Comparison of ENCODE assay signal across 20 cellular contexts in genomic region chr6:151616600-151616999, GRCh38.
DNase-seq lines count a peak whose midpoint lies in the region; ATAC-seq, FAIRE-seq and TF ChIP-seq lines count a peak whose summit lies in the region.
"Had no signal": no experiment of that assay in that cellular context is flagged by ENCODE, and none has a peak within 500 bp of the region (broad histone marks: within the 10 kb centered on the region; RNA-seq: fewer than 3 reads in every experiment).

No MANE protein-coding gene starts in this region.

- in situ Hi-C loops in HepG2 (cut with HindIII; ENCODE audit: extremely low pct_ligation_motif_present, low pct_unique_long_range_greater_than_20kb), result no loop called here

- H3F3A ChIP-seq in GM23338 (replicated peaks; ENCODE audit: low read depth), result no peaks in the 10 kb centered on the region

- TF ChIP-seq EP300 in HepG2 (IDR thresholded peaks at IDR 0.05; ENCODE audit: low read depth in 2 of 2, low read length in 2 of 2) (no peak), HepG2 (CRISPR knock-in tag; IDR thresholded peaks at IDR 0.05; ENCODE audit: borderline replicate concordance) (no peak)

- TF ChIP-seq CTCF in GM23338 (conservative IDR thresholded peaks at IDR 0.05; ENCODE audit: low read depth in 2 of 2) (no peak), WTC11 (IDR thresholded peaks at IDR 0.05) (no peak), HepG2 (CRISPR knock-in tag; IDR thresholded peaks at IDR 0.05) (no peak), nephron progenitor cell (IDR thresholded peaks at IDR 0.05) (no peak)

- H3K9ac ChIP-seq in HepG2 (ENCODE audit: insufficient read depth, low read depth, low read length), result no peak overlapping the region

- H3K9me2 ChIP-seq in GM23338 (ENCODE audit: insufficient read depth), result peaks cover 3% of the 10 kb centered on the region

- H3K4me1 Mint-ChIP-seq in GM23338, result peaks cover 39% of the 10 kb centered on the region
- peaks cover 49% of the 10 kb centered on the region for H3K4me1 Mint-ChIP-seq in WTC11
- H3K4me1 Mint-ChIP-seq in nephron progenitor cell, result peaks cover 8% of the 10 kb centered on the region

- TF ChIP-seq RAD21 in HepG2 (CRISPR knock-in tag; IDR thresholded peaks at IDR 0.05), result no peak

- H3K4me1 ChIP-seq in GM23338 (ENCODE audit: insufficient read depth), result peaks cover 29% of the 10 kb centered on the region
- peaks cover 26% of the 10 kb centered on the region for H3K4me1 ChIP-seq in HepG2 (ENCODE audit: insufficient read depth, low read length)

- H4K20me1 ChIP-seq in GM23338 (replicated peaks; ENCODE audit: insufficient read depth) (no peaks in the 10 kb centered on the region), HepG2 (ENCODE audit: insufficient read depth, low read length) (no peaks in the 10 kb centered on the region)

- H3K27me3 ChIP-seq in GM23338 (ENCODE audit: insufficient read depth) (no peaks in the 10 kb centered on the region), HepG2 (ENCODE audit: control insufficient read depth in 1 of 2, insufficient read depth in 2 of 2, low read length in 2 of 2) (no peaks in the 10 kb centered on the region)

- no peaks in the 10 kb centered on the region; the same call in 1 of the 3 replicates for H3K9me3 Mint-ChIP-seq in GM23338
- peaks cover 4% of the 10 kb centered on the region; the same call in 1 of the 2 replicates for H3K9me3 Mint-ChIP-seq in WTC11
- H3K9me3 Mint-ChIP-seq in nephron progenitor cell, result peaks cover 3% of the 10 kb centered on the region
- H3K9me3 Mint-ChIP-seq: CD8-positive, alpha-beta T cell had no signal

- CTCF ChIA-PET in WTC11 (lab: Charles Lee) (interaction anchor here (0.6 to 1.9 kb wide), 5 partner anchors 26 to 1017 kb away, joined by 3 to 10 read pairs (median 4); no protein-coding TSS in a partner anchor), HepG2 (lab: Yijun Ruan, JAX; ENCODE audit: low intra/inter-chr PET ratio, low total read pairs) (no interaction called here)

- ATAC-seq in GM23338 (no peak), WTC11 (no peak; the same call in 1 of the 2 replicates), HepG2 (peak; percentile 65), GM21786 (IDR thresholded peaks at IDR 0.05; ENCODE audit: unreplicated experiment) (no peak)
- ATAC-seq: CD8-positive, alpha-beta T cell had no signal

- H3K27ac Mint-ChIP-seq in GM23338 (no peak overlapping the region), WTC11 (peak overlapping the region; percentile 96; the same call in 1 of the 2 replicates), nephron progenitor cell (peak overlapping the region; percentile 87)
- H3K27ac Mint-ChIP-seq: CD14-positive monocyte; CD8-positive, alpha-beta T cell had no signal

- H3K9me3 ChIP-seq in HepG2 (ENCODE audit: low read length), result no peaks in the 10 kb centered on the region

- no peak for DNase-seq in GM23338 (ENCODE audit: low spot score)
- DNase-seq in WTC11 (ENCODE audit: low spot score), result no peak
- no peak for DNase-seq in HepG2 (ENCODE audit: low spot score)
- no peak for DNase-seq in nephron progenitor cell
- no peak for DNase-seq in GF-D8 (lab: John Stamatoyannopoulos, UW)
- no peak for DNase-seq in stimulated activated CD4-positive, alpha-beta T cell treated with anti-CD3 and anti-CD28 coated beads, Interleukin-12 subunit alpha, Interleukin-12 subunit beta, amount 100 ng/mL, for 4 hours
- DNase-seq in medulla oblongata (ENCODE audit: extremely low spot score), result no peak
- DNase-seq: CD8-positive, alpha-beta T cell; COR-L47; DMS153; DMS79 treated with DMSO at 0.1 percent for 48 hours; EL had no signal

- H3K36me3 Mint-ChIP-seq in GM23338 (ENCODE audit: low read depth) (peaks cover 5% of the 10 kb centered on the region; the same call in 1 of the 3 replicates), WTC11 (peaks cover 4% of the 10 kb centered on the region; the same call in 1 of the 2 replicates), nephron progenitor cell (ENCODE audit: low read depth) (no peaks in the 10 kb centered on the region)
- H3K36me3 Mint-ChIP-seq: CD8-positive, alpha-beta T cell had no signal

- POLR2A ChIA-PET in WTC11 (lab: Charles Lee), result no interaction called here
- POLR2A ChIA-PET in HepG2 (lab: Yijun Ruan, JAX), result interaction anchor here (0.7 to 1.4 kb wide), 3 partner anchors 12 to 53 kb away, joined by 3 to 6 read pairs (median 4); no protein-coding TSS in a partner anchor

- BruUV-seq in HepG2 (replicated peaks; lab: Mats Ljungman, UMichigan), result no TSS peak

- H3K79me2 ChIP-seq in GM23338 (replicated peaks; ENCODE audit: insufficient read depth) (no peaks in the 10 kb centered on the region), HepG2 (ENCODE audit: insufficient read depth, low read length) (no peaks in the 10 kb centered on the region)

- FAIRE-seq in HepG2 (lab: Jason Lieb, UNC), result no peak
- FAIRE-seq: D721Med, G401.6, GM12892, GM19239, H54 had no signal

- peak overlapping the region; percentile 18; the same call in 1 of the 2 replicates for H3K4me2 ChIP-seq in GM23338
- H3K4me2 ChIP-seq in HepG2 (ENCODE audit: low read depth, low read length), result peak overlapping the region; percentile 65

- H3K27ac ChIP-seq in GM23338 (ENCODE audit: low read depth) (no peak overlapping the region), HepG2 (ENCODE audit: extremely low read length, insufficient read depth, low read length) (peak overlapping the region; percentile 66)
- H3K27ac ChIP-seq: 22Rv1 had no signal

- no peak overlapping the region for H3K4me3 ChIP-seq in GM23338
- no peak overlapping the region for H3K4me3 ChIP-seq in HepG2 (replicated peaks in 1 of 3; ENCODE audit: insufficient read depth in 1 of 3, low read depth in 2 of 3, low read length in 3 of 3)

- H3K4me3 Mint-ChIP-seq in GM23338, result no peak overlapping the region
- no peak overlapping the region for H3K4me3 Mint-ChIP-seq in WTC11
- H3K4me3 Mint-ChIP-seq in nephron progenitor cell, result no peak overlapping the region
- H3K4me3 Mint-ChIP-seq: CD14-positive monocyte; CD8-positive, alpha-beta T cell had no signal

- no peak for TF ChIP-seq POLR2A in HepG2 (IDR thresholded peaks at IDR 0.05; ENCODE audit: insufficient read depth in 1 of 2, low read depth in 2 of 2, low read length in 2 of 2)

- H3K36me3 ChIP-seq in GM23338 (ENCODE audit: insufficient read depth) (no peaks in the 10 kb centered on the region), HepG2 (replicated peaks in 1 of 2; ENCODE audit: control insufficient read depth in 1 of 2, insufficient read depth in 2 of 2, low read length in 2 of 2) (no peaks in the 10 kb centered on the region)

- peaks cover 2% of the 10 kb centered on the region for H3K27me3 Mint-ChIP-seq in GM23338 (ENCODE audit: insufficient read depth, low read depth, poor library complexity)
- H3K27me3 Mint-ChIP-seq in WTC11 (ENCODE audit: low read depth), result no peaks in the 10 kb centered on the region
- H3K27me3 Mint-ChIP-seq in nephron progenitor cell (ENCODE audit: low read depth, poor library complexity), result peaks cover 4% of the 10 kb centered on the region

- intact Hi-C loops in HepG2 (cut with micrococcal nuclease; ENCODE audit: unreplicated experiment), result no loop called here

- WGBS in HepG2 (ENCODE audit: low lambda C conversion rate), result 88% methylated on average over 2 of the region's 2 CpGs

- H2AFZ ChIP-seq in GM23338 (no peak overlapping the region; the same call in 1 of the 2 replicates), HepG2 (ENCODE audit: low read length) (peak overlapping the region; percentile 85)

TF ChIP-seq in WTC11, 78 proteins besides CTCF, POLR2A, EP300 and RAD21 (continues in another document):
- TF ChIP-seq TCF7 (CRISPR knock-in tag; IDR thresholded peaks at IDR 0.05; ENCODE audit: low read depth), result no peak
- TF ChIP-seq CREB1 (CRISPR knock-in tag; IDR thresholded peaks at IDR 0.05), result no peak
- no peak for TF ChIP-seq ATF6 (CRISPR knock-in tag; IDR thresholded peaks at IDR 0.05)
- no peak for TF ChIP-seq GTF2I (CRISPR knock-in tag; conservative IDR thresholded peaks at IDR 0.05)

TF ChIP-seq in HepG2, 621 proteins besides CTCF, POLR2A, EP300 and RAD21 (continues in another document):
- TF ChIP-seq ZFY (CRISPR knock-in tag; IDR thresholded peaks at IDR 0.05) (no peak), RFX5 (IDR thresholded peaks at IDR 0.05; ENCODE audit: low read depth, low read length) (no peak), ZNF564 (CRISPR knock-in tag; IDR thresholded peaks at IDR 0.05) (peak; percentile 83; the same call in 1 of the 2 replicates), ZNF337 (CRISPR knock-in tag; IDR thresholded peaks at IDR 0.05; ENCODE audit: borderline replicate concordance, low read depth) (no peak), RNF2 (conservative IDR thresholded peaks at IDR 0.05; ENCODE audit: low read depth) (no peak), TEAD3 (CRISPR knock-in tag; optimal IDR thresholded peaks at IDR 0.05; ENCODE audit: borderline replicate concordance) (no peak), ZNF501 (CRISPR knock-in tag; IDR thresholded peaks at IDR 0.05) (peak; percentile 7; the same call in 1 of the 2 replicates), BCLAF1 (IDR thresholded peaks at IDR 0.05) (no peak), DMAP1 (CRISPR knock-in tag; IDR thresholded peaks at IDR 0.05) (peak; percentile 13; the same call in 1 of the 2 replicates), PRMT3 (CRISPR knock-in tag; IDR thresholded peaks at IDR 0.05; ENCODE audit: borderline replicate concordance, low read depth) (no peak), SIX1 (CRISPR knock-in tag; IDR thresholded peaks at IDR 0.05; ENCODE audit: borderline replicate concordance) (no peak), ZNF768 (CRISPR knock-in tag; IDR thresholded peaks at IDR 0.05) (no peak), POLR2AphosphoS5 (IDR thresholded peaks at IDR 0.05; ENCODE audit: low read depth, low read length) (no peak), ZNF264 (CRISPR knock-in tag; IDR thresholded peaks at IDR 0.05) (peak; percentile 86)
